ENCODE assay signal across 16 cellular contexts in genomic region chr10:92208736-92209135, GRCh38.
DNase-seq lines count a peak whose midpoint lies in the region; ATAC-seq and TF ChIP-seq lines count a peak whose summit lies in the region.
"Had no signal": no experiment of that assay in that cellular context is flagged by ENCODE, and none has a peak within 500 bp of the region (broad histone marks: within the 10 kb centered on the region; RNA-seq: fewer than 3 reads in every experiment).

No MANE protein-coding gene starts in this region.

- TF ChIP-seq CTCF in LNCaP clone FGC (IDR thresholded peaks at IDR 0.05; ENCODE audit: control insufficient read depth, extremely low read depth, insufficient read depth) = no peak
- no peak for TF ChIP-seq CTCF in brain microvascular endothelial cell (IDR thresholded peaks at IDR 0.05; ENCODE audit: low read depth, low read length, missing control alignments)
- no peak for TF ChIP-seq CTCF in omental fat pad (IDR thresholded peaks at IDR 0.05)

- no peak overlapping the region for H3K27ac ChIP-seq in brain microvascular endothelial cell

- H3K4me3 ChIP-seq in LNCaP clone FGC (ENCODE audit: low read depth, low read length) = no peak overlapping the region
- no peak overlapping the region for H3K4me3 ChIP-seq in brain microvascular endothelial cell (ENCODE audit: low read depth, low read length)

- ATAC-seq in omental fat pad (ENCODE audit: low FRiP score) (peak; percentile 74), GM18868 (IDR thresholded peaks at IDR 0.05; ENCODE audit: unreplicated experiment) (no peak), GM18519 (IDR thresholded peaks at IDR 0.05; ENCODE audit: low FRiP score, unreplicated experiment) (no peak)
- ATAC-seq: activated naive CD8-positive, alpha-beta T cell treated with anti-CD3 and anti-CD28 coated beads, Interleukin-2, amount 50 U/mL, for 24 hours had no signal

- in situ Hi-C loops in brain microvascular endothelial cell (cut with HindIII; ENCODE audit: low pct_ligation_motif_present, low sequenced_read_pairs) = no loop called here

- no peaks in the 10 kb centered on the region for H3K27me3 ChIP-seq in brain microvascular endothelial cell (replicated peaks)

- DNase-seq in EH (ENCODE audit: low read depth) = peak; percentile 43
- peak; percentile 49 for DNase-seq in LNCaP clone FGC (ENCODE audit: low read depth)
- DNase-seq in brain microvascular endothelial cell = peak; percentile 11
- DNase-seq in omental fat pad (ENCODE audit: low spot score) = no peak
- DNase-seq in MV-4-11 (lab: John Stamatoyannopoulos, UW) = no peak
- DNase-seq: activated naive CD8-positive, alpha-beta T cell treated with anti-CD3 and anti-CD28 coated beads, Interleukin-2, amount 50 U/mL, for 24 hours; CD4-positive, CD25-positive, alpha-beta regulatory T cell; dermis blood vessel endothelial cell; GDM1; glutamatergic neuron; NCI-H526 treated with DMSO at 0.1 percent for 48 hours; retina; stimulated activated CD4-positive, alpha-beta T cell treated with anti-CD3 and anti-CD28 coated beads, Interleukin-4, amount 100 ng/mL, for 4 hours; stimulated activated naive CD4-positive, alpha-beta T cell treated with Interleukin-2 at 50 U/mL for 16 hours had no signal

- H3K36me3 ChIP-seq in brain microvascular endothelial cell (replicated peaks) = no peaks in the 10 kb centered on the region

Comparison
In these comparisons a context has a peak if more than half of its experiments do, and no peak if none do; other contexts are left out.
1. DNase-seq: peak in EH (single experiment), LNCaP clone FGC (single experiment) and brain microvascular endothelial cell (single experiment); none in omental fat pad (single experiment) and MV-4-11 (single experiment).